ENCODE assay signal across 18 cellular contexts in the genomic region with DNA sequence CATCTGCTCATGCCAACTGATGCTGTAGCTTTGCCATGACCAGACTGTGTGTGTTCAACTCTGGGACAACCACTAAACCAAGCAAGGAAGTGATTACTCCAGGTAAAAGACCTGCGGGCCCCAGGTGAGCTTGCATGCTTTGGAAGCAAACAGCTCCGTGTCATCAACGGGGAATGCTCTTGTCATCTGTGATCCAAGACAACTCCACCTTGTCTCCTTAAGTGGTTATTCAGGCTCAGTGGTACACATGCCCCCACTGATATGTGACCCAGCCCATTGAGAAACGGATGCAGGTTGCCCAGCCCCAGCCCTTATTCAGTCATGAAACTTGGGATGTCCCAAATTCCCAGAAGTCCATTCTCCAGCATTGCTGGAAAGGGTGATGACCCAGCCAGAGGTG.
"Had no signal": no experiment of that assay in that cellular context is flagged by ENCODE, and none has a peak within 500 bp of the region (broad histone marks: within the 10 kb centered on the region; RNA-seq: fewer than 3 reads in every experiment).

No MANE protein-coding gene starts in this region.

- H3K9me3 ChIP-seq: MG63, SK-N-SH had no signal

- DNase-seq: IMR-90, Karpas-422, KG1, MG63, NCI-H1092 treated with DMSO at 0.1 percent for 48 hours, NCI-H1436, NCI-H187, NCI-H2029, NCI-H2081 treated with DMSO at 0.1 percent for 48 hours, NCI-H2227 treated with DMSO at 0.1 percent for 48 hours, NCI-H526 treated with DMSO at 0.1 percent for 48 hours, NCI-H774, SHP77, SK-N-SH, SW 1271, T-cell had no signal

- H3K27me3 ChIP-seq: MG63 had no signal

- ATAC-seq: HepG2, T-cell had no signal

- H3K4me3 ChIP-seq: MG63 had no signal

- H3K27ac ChIP-seq: RWPE1 had no signal

- H3K4me2 ChIP-seq: SK-N-SH had no signal

- H3K36me3 ChIP-seq: MG63 had no signal

- H3K9ac ChIP-seq: SK-N-SH had no signal
